In the genomic region with DNA sequence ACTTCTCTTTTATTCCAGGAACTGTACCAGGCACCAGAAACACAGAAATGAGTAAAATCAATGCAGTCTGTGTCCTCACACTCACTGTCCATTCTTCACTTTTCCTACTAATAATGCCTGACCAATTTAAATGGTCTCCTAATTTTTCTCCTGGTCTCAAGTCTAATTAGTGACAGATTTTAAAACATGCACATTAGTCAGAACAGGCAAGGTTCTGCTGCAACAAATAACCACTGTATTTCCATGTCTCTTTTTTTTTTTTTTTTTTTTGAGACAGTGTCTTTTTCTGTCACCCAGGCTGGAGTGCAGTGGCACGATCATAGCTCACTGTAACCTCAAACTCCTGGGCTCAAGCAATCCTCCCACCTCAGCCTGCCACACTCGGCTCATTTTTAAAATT, we compare ENCODE assay signal across 33 cellular contexts.
"Had no signal": no experiment of that assay in that cellular context is flagged by ENCODE, and none has a peak within 500 bp of the region (broad histone marks: within the 10 kb centered on the region; RNA-seq: fewer than 3 reads in every experiment).

No MANE protein-coding gene starts in this region.

- DNase-seq: Karpas-422, Kasumi-1, MG63, MM.1S, MV-4-11, NCI-H1048, NCI-H1092, NCI-H1092 treated with DMSO at 0.1 percent for 48 hours, NCI-H1105, NCI-H1105 treated with DMSO at 0.1 percent for 48 hours, NCI-H1417, NCI-H1417 treated with DMSO at 0.1 percent for 48 hours, NCI-H1436, NCI-H1436 treated with DMSO at 0.1 percent for 48 hours, NCI-H146, NCI-H1694, NCI-H1694 treated with DMSO at 0.1 percent for 48 hours, NCI-H187, NCI-H187 treated with DMSO at 0.1 percent for 48 hours, NCI-H1930, NCI-H2029, NCI-H2029 treated with DMSO at 0.1 percent for 48 hours, NCI-H2081, NCI-H2081 treated with DMSO at 0.1 percent for 48 hours, NCI-H2107, NCI-H2227 treated with DMSO at 0.1 percent for 48 hours, NCI-H226, NCI-H345, NCI-H446, NCI-H446 treated with DMSO at 0.1 percent for 48 hours, NCI-H510A, NCI-H510A treated with DMSO at 0.1 percent for 48 hours, NCI-H524 had no signal

- H3K9me3 ChIP-seq: MG63 had no signal

- H3K36me3 ChIP-seq: MG63 had no signal

- H3K27me3 ChIP-seq: MG63 had no signal

- H3K4me3 ChIP-seq: MG63 had no signal
